8 cellular contexts compared by ENCODE assay signal in the genomic region with DNA sequence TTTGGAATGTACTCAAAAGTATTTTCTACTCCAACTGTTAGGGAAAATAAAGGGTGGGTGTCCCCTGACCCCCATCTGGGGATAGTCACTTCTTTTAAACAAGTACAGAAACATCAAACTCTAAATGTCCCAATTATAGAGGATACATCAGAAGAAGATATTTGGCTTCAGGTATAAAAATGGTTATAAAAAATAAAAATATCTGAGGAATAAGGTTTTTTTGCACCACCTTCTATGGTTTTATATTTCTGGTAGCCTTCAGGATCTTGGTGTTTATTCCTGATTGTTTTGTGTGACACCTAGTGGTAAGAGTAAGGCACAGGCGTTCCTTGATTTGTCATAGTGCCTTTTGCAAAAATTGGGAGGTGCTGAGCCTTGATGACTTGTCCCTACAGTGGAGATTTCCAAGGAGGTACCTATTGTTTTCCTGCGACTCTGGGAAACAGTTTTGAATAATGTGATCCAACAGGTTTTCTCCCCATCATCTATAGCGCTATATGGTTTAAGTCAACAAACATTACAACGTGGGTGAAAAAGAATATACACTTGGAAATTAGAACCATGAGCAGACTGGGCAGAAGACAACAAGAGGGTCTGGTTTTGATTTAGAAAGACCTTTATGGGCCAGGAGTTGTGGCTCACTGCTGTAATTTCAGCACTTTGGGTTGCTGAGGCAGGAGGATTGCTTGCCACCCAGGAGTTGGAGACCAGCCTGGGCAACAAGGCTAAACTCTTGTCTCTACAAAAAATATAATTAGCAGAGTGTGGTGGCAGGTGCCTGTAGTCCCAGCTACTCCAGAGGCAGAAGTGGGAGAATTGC. TPM values are rescaled to one million over a fixed set of nuclear protein-coding genes. Genes with fewer than 3 reads are reported as not detected.
DNase-seq lines count a peak whose midpoint lies in the region; ATAC-seq and TF ChIP-seq lines count a peak whose summit lies in the region.

No MANE protein-coding gene starts in this region.

- peaks cover 43% of the 10 kb centered on the region for H3K4me1 Mint-ChIP-seq in endodermal cell
- peaks cover 44 to 45% of the 10 kb centered on the region in 2 donors for H3K4me1 Mint-ChIP-seq in natural killer cell treated with Interleukin-12 subunit alpha and Interleukin-12 subunit beta and Interleukin-15 and Interleukin-18, amount 100 ng/mL, for 72 hours (ENCODE audit: low read depth in 2 of 2)

- ATAC-seq in natural killer cell treated with Interleukin-12 subunit alpha and Interleukin-12 subunit beta and Interleukin-15 and Interleukin-18, amount 100 ng/mL, for 72 hours, result no peak
- ATAC-seq in HG02870 (IDR thresholded peaks at IDR 0.05; ENCODE audit: unreplicated experiment) (no peak), HG02678 (IDR thresholded peaks at IDR 0.05; ENCODE audit: unreplicated experiment) (no peak)

- no peak overlapping the region for H3K9ac ChIP-seq in endodermal cell (ENCODE audit: extremely low read depth, low read length, poor library complexity, severe bottlenecking)

- DNase-seq in SIG-M5 treated with dmso at 0.1 percent for 504 hours (lab: John Stamatoyannopoulos, UW; ENCODE audit: unreplicated experiment) (peak; percentile 80), SIG-M5 (lab: John Stamatoyannopoulos, UW) (no peak), LNCaP clone FGC (ENCODE audit: low read depth) (no peak), RKO (ENCODE audit: low spot score) (peak; percentile 89), endodermal cell (no peak)
- no peak for DNase-seq in natural killer cell treated with Interleukin-12 subunit alpha and Interleukin-12 subunit beta and Interleukin-15 and Interleukin-18, amount 100 ng/mL, for 72 hours (ENCODE audit: low spot score)

- H3K27ac ChIP-seq in endodermal cell (ENCODE audit: low read depth, low read length), result no peak overlapping the region

- 43 to 60% methylated on average over 3 to 4 of the region's 4 CpGs for WGBS in endodermal cell (ENCODE audit: insufficient coverage in 1 of 2, insufficient read length in 1 of 2), 2 experiments

- H3K4me3 Mint-ChIP-seq in endodermal cell, result peak overlapping the region; percentile 94
- peak overlapping the region; percentile 98 for H3K4me3 Mint-ChIP-seq in natural killer cell treated with Interleukin-12 subunit alpha and Interleukin-12 subunit beta and Interleukin-15 and Interleukin-18, amount 100 ng/mL, for 72 hours

- H3K9me3 Mint-ChIP-seq in endodermal cell, result no peaks in the 10 kb centered on the region
- no peaks in the 10 kb centered on the region for H3K9me3 Mint-ChIP-seq in natural killer cell treated with Interleukin-12 subunit alpha and Interleukin-12 subunit beta and Interleukin-15 and Interleukin-18, amount 100 ng/mL, for 72 hours

- no peaks in the 10 kb centered on the region for H3K27me3 Mint-ChIP-seq in endodermal cell (ENCODE audit: insufficient read depth)
- no peaks in the 10 kb centered on the region for H3K27me3 Mint-ChIP-seq in natural killer cell treated with Interleukin-12 subunit alpha and Interleukin-12 subunit beta and Interleukin-15 and Interleukin-18, amount 100 ng/mL, for 72 hours

- H3K27me3 ChIP-seq in endodermal cell (ENCODE audit: control insufficient read depth, insufficient read depth, low read length, poor library complexity, severe bottlenecking), result no peaks in the 10 kb centered on the region

- peak; percentile 85 for TF ChIP-seq CTCF in LNCaP clone FGC (IDR thresholded peaks at IDR 0.05; ENCODE audit: control insufficient read depth, extremely low read depth, insufficient read depth)
- TF ChIP-seq CTCF in endodermal cell (conservative IDR thresholded peaks at IDR 0.05), result peak; percentile 86

- H3K4me1 ChIP-seq in endodermal cell (ENCODE audit: control insufficient read depth, insufficient read depth, low read length), result no peaks in the 10 kb centered on the region

- no peak overlapping the region for H3K4me3 ChIP-seq in LNCaP clone FGC (ENCODE audit: low read depth, low read length)
- peak overlapping the region; percentile 88 for H3K4me3 ChIP-seq in endodermal cell (ENCODE audit: low read length)

- peaks cover 17% of the 10 kb centered on the region for H3K36me3 ChIP-seq in endodermal cell (ENCODE audit: control insufficient read depth, insufficient read depth, low read length)

- peaks cover 17% of the 10 kb centered on the region for H3K36me3 Mint-ChIP-seq in endodermal cell (ENCODE audit: low read depth)
- H3K36me3 Mint-ChIP-seq in natural killer cell treated with Interleukin-12 subunit alpha and Interleukin-12 subunit beta and Interleukin-15 and Interleukin-18, amount 100 ng/mL, for 72 hours, result peaks cover 21% of the 10 kb centered on the region

- no peak overlapping the region for H3K27ac Mint-ChIP-seq in endodermal cell
- peak overlapping the region; percentile 98 to 99 for H3K27ac Mint-ChIP-seq in natural killer cell treated with Interleukin-12 subunit alpha and Interleukin-12 subunit beta and Interleukin-15 and Interleukin-18, amount 100 ng/mL, for 72 hours

- H3K9me3 ChIP-seq in endodermal cell (ENCODE audit: control insufficient read depth, low read length), result no peaks in the 10 kb centered on the region

RNA-seq across cellular contexts. Expression of a gene that starts 2.5 kb away (rescaled TPM):
- 100 to 1,000 TPM; 148 to 188 TPM for total RNA-seq in endodermal cell
- polyA plus RNA-seq in endodermal cell (2013, experiment 1 of 2), result 64.2 TPM
- 72.6 TPM for polyA plus RNA-seq in endodermal cell (2013, experiment 2 of 2)
- 1,000 to 10,000 TPM; 1,092 to 1,804 TPM for total RNA-seq in natural killer cell treated with Interleukin-12 subunit alpha and Interleukin-12 subunit beta and Interleukin-15 and Interleukin-18, amount 100 ng/mL, for 72 hours

Comparison
In these comparisons a context has a peak if more than half of its experiments do, and no peak if none do; other contexts are left out.
1. DNase-seq: peak in SIG-M5 treated with dmso at 0.1 percent for 504 hours (single experiment) and RKO (single experiment); none in SIG-M5 (single experiment), LNCaP clone FGC (single experiment), endodermal cell (single experiment) and natural killer cell treated with Interleukin-12 subunit alpha and Interleukin-12 subunit beta and Interleukin-15 and Interleukin-18, amount 100 ng/mL, for 72 hours (single experiment).
2. RNA of a gene that starts 2.5 kb away (total RNA-seq): 1,092 to 1,804 TPM in natural killer cell treated with Interleukin-12 subunit alpha and Interleukin-12 subunit beta and Interleukin-15 and Interleukin-18, amount 100 ng/mL, for 72 hours; 148 to 188 TPM in endodermal cell; every median in the first group is over 4 times any median in the second.